15 cellular contexts compared by ENCODE assay signal in genomic region chr10:132738454-132739224, GRCh38. TPM values are rescaled to one million over a fixed set of nuclear protein-coding genes. Genes with fewer than 3 reads are reported as not detected.
"Had no signal": no experiment of that assay in that cellular context is flagged by ENCODE, and none has a peak within 500 bp of the region (broad histone marks: within the 10 kb centered on the region; RNA-seq: fewer than 3 reads in every experiment).

No MANE protein-coding gene starts in this region.

- H3K27ac ChIP-seq: tibial artery, vagina had no signal

- H3K27me3 ChIP-seq: tibial artery, vagina had no signal

- DNase-seq: activated CD4-positive, alpha-beta T cell treated with anti-CD3 and anti-CD28 coated beads, Interleukin-2, amount 10 ng/mL, durations not matched to agents 7 days and 5 days; activated T-cell treated with anti-CD3 and anti-CD28 coated beads, Interleukin-2, amount 50 U/mL, for 1 hour; foreskin melanocyte; mucosa of descending colon; naive thymus-derived CD8-positive, alpha-beta T cell; stimulated activated CD4-positive, alpha-beta T cell treated with anti-CD3 and anti-CD28 coated beads, Interleukin-15, amount 100 ng/mL, for 24 hours; stimulated activated CD4-positive, alpha-beta T cell treated with anti-CD3 and anti-CD28 coated beads, Interleukin-4, amount 100 ng/mL, for 24 hours; stimulated activated naive CD8-positive, alpha-beta T cell treated with anti-CD3 and anti-CD28 coated beads, Interleukin-15, amount 100 ng/mL, for 72 hours; tibial artery had no signal

- H3K36me3 ChIP-seq: vagina had no signal

- FAIRE-seq: endothelial cell of umbilical vein had no signal

- H3K9me3 ChIP-seq: mucosa of descending colon, tibial artery, vagina had no signal

- H3K4me1 ChIP-seq: tibial artery had no signal

- H3K4me3 ChIP-seq: lung, mucosa of descending colon, tibial artery, vagina had no signal

- ATAC-seq: mucosa of descending colon; naive thymus-derived CD8-positive, alpha-beta T cell; SK-N-SH treated with all-trans-retinoic acid at 6 μM for 48 hours; stimulated activated naive CD8-positive, alpha-beta T cell treated with anti-CD3 and anti-CD28 coated beads, Interleukin-15, amount 100 ng/mL, for 72 hours; WTC11 had no signal

RNA-seq across cellular contexts. Expression of gene NKX6-2, which starts 47.3 kb away (rescaled TPM):
- total RNA-seq: activated CD4-positive, alpha-beta T cell treated with anti-CD3 and anti-CD28 coated beads, Interleukin-2, amount 10 ng/mL, durations not matched to agents 7 days and 5 days; endothelial cell of umbilical vein; lung; mucosa of descending colon; naive thymus-derived CD8-positive, alpha-beta T cell; skeletal muscle tissue had no signal
- polyA plus RNA-seq: endothelial cell of umbilical vein had no signal
